In genomic region chr2:130241041-130241707, GRCh38 we compare ENCODE assay signal across 12 cellular contexts. TPM values are rescaled to one million over a fixed set of nuclear protein-coding genes. Genes with fewer than 3 reads are reported as not detected.
DNase-seq lines count a peak whose midpoint lies in the region; ATAC-seq, FAIRE-seq and TF ChIP-seq lines count a peak whose summit lies in the region.
"Had no signal": no experiment of that assay in that cellular context is flagged by ENCODE, and none has a peak within 500 bp of the region (broad histone marks: within the 10 kb centered on the region; RNA-seq: fewer than 3 reads in every experiment).

No MANE protein-coding gene starts in this region.

- H3K9me3 ChIP-seq in endothelial cell of umbilical vein (replicated peaks; ENCODE audit: control insufficient read depth, insufficient read depth, low read length), result no peaks in the 10 kb centered on the region

- no peaks in the 10 kb centered on the region for H3K9me3 Mint-ChIP-seq in natural killer cell treated with Interleukin-12 subunit alpha and Interleukin-12 subunit beta and Interleukin-15 and Interleukin-18, amount 100 ng/mL, for 72 hours

- H3K4me1 Mint-ChIP-seq in natural killer cell treated with Interleukin-12 subunit alpha and Interleukin-12 subunit beta and Interleukin-15 and Interleukin-18, amount 100 ng/mL, for 72 hours (ENCODE audit: low read depth in 2 of 2), result no peaks in the 10 kb centered on the region

- BruUV-seq in endothelial cell of umbilical vein (replicated peaks; lab: Mats Ljungman, UMichigan), result no TSS peak

- no peaks in the 10 kb centered on the region for H3K79me2 ChIP-seq in endothelial cell of umbilical vein (ENCODE audit: control insufficient read depth, insufficient read depth, low read length)

- no peaks in the 10 kb centered on the region for H3K36me3 ChIP-seq in endothelial cell of umbilical vein (ENCODE audit: control insufficient read depth in 2 of 2, extremely low read depth in 1 of 2, insufficient read depth in 2 of 2, low read length in 2 of 2)

- no peaks in the 10 kb centered on the region for H3K27me3 ChIP-seq in endothelial cell of umbilical vein (ENCODE audit: control insufficient read depth in 2 of 2, insufficient read depth in 2 of 2, low read length in 2 of 2)

- no peaks in the 10 kb centered on the region for H3K9me1 ChIP-seq in endothelial cell of umbilical vein (replicated peaks; ENCODE audit: control insufficient read depth, extremely low read depth, insufficient read depth, low read length)

- H3K4me3 ChIP-seq in endothelial cell of umbilical vein (replicated peaks in 1 of 3; ENCODE audit: insufficient read depth in 1 of 3, low read depth in 1 of 3, low read length in 3 of 3), result no peak overlapping the region

- intact Hi-C loops in endothelial cell of umbilical vein (cut with micrococcal nuclease), result loop anchor here (10.0 kb wide), 1 partner anchor 94 kb away; no protein-coding TSS in a partner anchor

- H2AFZ ChIP-seq in endothelial cell of umbilical vein (ENCODE audit: low read depth, low read length), result no peak overlapping the region

- TF ChIP-seq POLR2A in endothelial cell of umbilical vein (IDR thresholded peaks at IDR 0.05; ENCODE audit: low read depth, low read length), result no peak

- no peak overlapping the region for H3K27ac Mint-ChIP-seq in natural killer cell treated with Interleukin-12 subunit alpha and Interleukin-12 subunit beta and Interleukin-15 and Interleukin-18, amount 100 ng/mL, for 72 hours

- H3K9ac ChIP-seq in endothelial cell of umbilical vein (replicated peaks; ENCODE audit: extremely low read depth, insufficient read depth, low read length), result no peak overlapping the region

- no peak for ATAC-seq in natural killer cell treated with Interleukin-12 subunit alpha and Interleukin-12 subunit beta and Interleukin-15 and Interleukin-18, amount 100 ng/mL, for 72 hours
- ATAC-seq in HG02571 (IDR thresholded peaks at IDR 0.05; ENCODE audit: unreplicated experiment), result no peak

- no peak for TF ChIP-seq CTCF in endothelial cell of umbilical vein (IDR thresholded peaks at IDR 0.05; ENCODE audit: extremely low read depth in 1 of 2, insufficient read depth in 1 of 2, low read depth in 1 of 2, low read length in 2 of 2)

- H4K20me1 ChIP-seq in endothelial cell of umbilical vein (replicated peaks; ENCODE audit: control insufficient read depth, extremely low read depth, insufficient read depth, low read length), result no peaks in the 10 kb centered on the region

- CTCF ChIA-PET in endothelial cell of umbilical vein (lab: Charles Lee), result interaction anchor here (1.2 to 1.3 kb wide), 2 partner anchors 9 to 317 kb away, joined by 3 read pairs; no protein-coding TSS in a partner anchor

- DNase-seq in EH (ENCODE audit: low read depth), result peak; percentile 78
- DNase-seq in NCI-H460 (ENCODE audit: extremely low read depth, low read depth), result peak; percentile 92
- DNase-seq in endothelial cell of umbilical vein (ENCODE audit: low read depth, low spot score), result peak; percentile 61
- peak; percentile 23 for DNase-seq in myocyte (ENCODE audit: low read depth)
- no peak for DNase-seq in DMS79 treated with DMSO at 0.1 percent for 48 hours (lab: John Stamatoyannopoulos, UW)
- DNase-seq in NCI-H2029 (lab: John Stamatoyannopoulos, UW), result no peak
- DNase-seq in natural killer cell treated with Interleukin-12 subunit alpha and Interleukin-12 subunit beta and Interleukin-15 and Interleukin-18, amount 100 ng/mL, for 72 hours (ENCODE audit: low spot score), result no peak
- DNase-seq: NCI-H1436, nucleus accumbens, substantia nigra had no signal

- no peaks in the 10 kb centered on the region for H3K4me1 ChIP-seq in endothelial cell of umbilical vein (ENCODE audit: control insufficient read depth, extremely low read depth, insufficient read depth, low read length)

- no peak overlapping the region for H3K27ac ChIP-seq in endothelial cell of umbilical vein (ENCODE audit: insufficient read depth, low read depth, low read length)

- FAIRE-seq in endothelial cell of umbilical vein (lab: Jason Lieb, UNC), result peak; percentile 89
- FAIRE-seq: GM12892 had no signal

- peaks cover 7 to 20% of the 10 kb centered on the region in 2 donors for H3K27me3 Mint-ChIP-seq in natural killer cell treated with Interleukin-12 subunit alpha and Interleukin-12 subunit beta and Interleukin-15 and Interleukin-18, amount 100 ng/mL, for 72 hours

- POLR2A ChIA-PET in endothelial cell of umbilical vein (lab: Charles Lee), result no interaction called here

- H3K4me2 ChIP-seq in endothelial cell of umbilical vein (ENCODE audit: insufficient read depth, low read length), result no peak overlapping the region

- dilution Hi-C loops in endothelial cell of umbilical vein (cut with MboI; ENCODE audit: extremely low pct_ligation_motif_present, low sequenced_read_pairs), result no loop called here

- H3K4me3 Mint-ChIP-seq in natural killer cell treated with Interleukin-12 subunit alpha and Interleukin-12 subunit beta and Interleukin-15 and Interleukin-18, amount 100 ng/mL, for 72 hours, result no peak overlapping the region

- no peaks in the 10 kb centered on the region for H3K36me3 Mint-ChIP-seq in natural killer cell treated with Interleukin-12 subunit alpha and Interleukin-12 subunit beta and Interleukin-15 and Interleukin-18, amount 100 ng/mL, for 72 hours

TF ChIP-seq in endothelial cell of umbilical vein, 7 proteins besides CTCF, POLR2A, EP300 and RAD21:
- TF ChIP-seq MAX (IDR thresholded peaks at IDR 0.05; ENCODE audit: insufficient read depth, insufficient read length), result no peak
- peak; percentile 68 for TF ChIP-seq JUN (IDR thresholded peaks at IDR 0.05; ENCODE audit: borderline replicate concordance, insufficient read depth, insufficient read length, low read depth)
- TF ChIP-seq EZH2 (IDR thresholded peaks at IDR 0.05; ENCODE audit: borderline replicate concordance, low read depth, low read length, severe bottlenecking), result no peak
- TF ChIP-seq POLR2AphosphoS5 (IDR thresholded peaks at IDR 0.05; ENCODE audit: insufficient read depth, low read depth, low read length), result peak; percentile 54
- TF ChIP-seq GATA2 (IDR thresholded peaks at IDR 0.05; ENCODE audit: insufficient read depth, insufficient read length, low read depth, low read length), result no peak
- TF ChIP-seq FOS (IDR thresholded peaks at IDR 0.05; ENCODE audit: borderline replicate concordance, insufficient read depth, low read length), result peak; percentile 85
- TF ChIP-seq MYC (IDR thresholded peaks at IDR 0.05; ENCODE audit: low read depth, low read length), result no peak

RNA-seq across cellular contexts. Expression of gene TUBA3E, which starts 42.9 kb away (rescaled TPM):
- not detected in 2 replicates for total RNA-seq in NCI-H460 (2014; rRNA removed; shearing (Covaris generic))
- polyA plus RNA-seq in NCI-H460 (2014; cell fraction: nucleus; rRNA removed), result not detected in 2 replicates
- total RNA-seq in endothelial cell of umbilical vein, result not detected in 2 replicates
- polyA plus RNA-seq in endothelial cell of umbilical vein, result not detected in 2 replicates
- not detected in 2 replicates for polyA plus RNA-seq in endothelial cell of umbilical vein (2011; cell fraction: cytosol; rRNA removed)
- polyA plus RNA-seq in endothelial cell of umbilical vein (2011; cell fraction: nucleus; rRNA removed), result not detected in 2 replicates
- polyA plus RNA-seq in endothelial cell of umbilical vein (2012), result not detected in 2 replicates
- not detected in 2 replicates for polyA minus RNA-seq in endothelial cell of umbilical vein
- polyA minus RNA-seq in endothelial cell of umbilical vein (2011; cell fraction: cytosol; rRNA and poly(A)+ RNA removed), result not detected
- not detected in 2 replicates for polyA minus RNA-seq in endothelial cell of umbilical vein (2011; cell fraction: nucleus; rRNA and poly(A)+ RNA removed)
- total RNA-seq in myocyte, result not detected in 2 replicates
- polyA plus RNA-seq in myocyte (2012), result not detected
- not detected for total RNA-seq in natural killer cell treated with Interleukin-12 subunit alpha and Interleukin-12 subunit beta and Interleukin-15 and Interleukin-18, amount 100 ng/mL, for 72 hours

RNA-seq across cellular contexts. Expression of gene MZT2B, which starts 59.1 kb away (rescaled TPM):
- total RNA-seq in NCI-H460 (2014; rRNA removed; shearing (Covaris generic)), result 169 and 202 TPM in 2 replicates
- 298 and 304 TPM in 2 replicates for polyA plus RNA-seq in NCI-H460 (2014; cell fraction: nucleus; rRNA removed)
- total RNA-seq in endothelial cell of umbilical vein (337 and 364 TPM in 2 replicates), myocyte (55.7 and 65.8 TPM in 2 replicates)
- polyA plus RNA-seq in endothelial cell of umbilical vein, result 182 and 288 TPM in 2 replicates
- 81.0 and 169 TPM in 2 replicates for polyA plus RNA-seq in endothelial cell of umbilical vein (2011; cell fraction: cytosol; rRNA removed)
- 37.5 and 38.3 TPM in 2 replicates for polyA plus RNA-seq in endothelial cell of umbilical vein (2011; cell fraction: nucleus; rRNA removed)
- polyA plus RNA-seq in endothelial cell of umbilical vein (2012), result 152 and 267 TPM in 2 replicates
- 19.2 and 19.9 TPM in 2 replicates for polyA minus RNA-seq in endothelial cell of umbilical vein
- polyA minus RNA-seq in endothelial cell of umbilical vein (2011; cell fraction: cytosol; rRNA and poly(A)+ RNA removed), result 69.4 TPM
- polyA minus RNA-seq in endothelial cell of umbilical vein (2011; cell fraction: nucleus; rRNA and poly(A)+ RNA removed), result 7.8 and 16.3 TPM in 2 replicates
- 153 TPM for polyA plus RNA-seq in myocyte (2012)
- 100 to 1,000 TPM; 179 to 231 TPM for total RNA-seq in natural killer cell treated with Interleukin-12 subunit alpha and Interleukin-12 subunit beta and Interleukin-15 and Interleukin-18, amount 100 ng/mL, for 72 hours

RNA-seq across cellular contexts. Expression of gene SMPD4, which starts 59.8 kb away (rescaled TPM):
- 35.2 and 36.6 TPM in 2 replicates for total RNA-seq in NCI-H460 (2014; rRNA removed; shearing (Covaris generic))
- 114 and 145 TPM in 2 replicates for polyA plus RNA-seq in NCI-H460 (2014; cell fraction: nucleus; rRNA removed)
- total RNA-seq in endothelial cell of umbilical vein (88.1 and 91.4 TPM in 2 replicates), myocyte (17.1 and 19.0 TPM in 2 replicates)
- polyA plus RNA-seq in endothelial cell of umbilical vein, result 85.3 and 102 TPM in 2 replicates
- polyA plus RNA-seq in endothelial cell of umbilical vein (2011; cell fraction: cytosol; rRNA removed), result 47.9 and 54.5 TPM in 2 replicates
- polyA plus RNA-seq in endothelial cell of umbilical vein (2011; cell fraction: nucleus; rRNA removed), result 236 and 250 TPM in 2 replicates
- 53.4 and 53.7 TPM in 2 replicates for polyA plus RNA-seq in endothelial cell of umbilical vein (2012)
- 60.5 and 66.5 TPM in 2 replicates for polyA minus RNA-seq in endothelial cell of umbilical vein
- 29.4 TPM for polyA minus RNA-seq in endothelial cell of umbilical vein (2011; cell fraction: cytosol; rRNA and poly(A)+ RNA removed)
- 74.9 and 116 TPM in 2 replicates for polyA minus RNA-seq in endothelial cell of umbilical vein (2011; cell fraction: nucleus; rRNA and poly(A)+ RNA removed)
- 35.5 TPM for polyA plus RNA-seq in myocyte (2012)
- 100 to 1,000 TPM in 1 of 2 donors, 10 to 100 TPM in 1; 84.8 to 122 TPM for total RNA-seq in natural killer cell treated with Interleukin-12 subunit alpha and Interleukin-12 subunit beta and Interleukin-15 and Interleukin-18, amount 100 ng/mL, for 72 hours

Comparison
In these comparisons a context has a peak if more than half of its experiments do, and no peak if none do; other contexts are left out.
1. DNase-seq: peak in EH (single experiment), NCI-H460 (single experiment), endothelial cell of umbilical vein (single experiment) and myocyte (single experiment); none in DMS79 treated with DMSO at 0.1 percent for 48 hours (single experiment), NCI-H2029 (single experiment) and natural killer cell treated with Interleukin-12 subunit alpha and Interleukin-12 subunit beta and Interleukin-15 and Interleukin-18, amount 100 ng/mL, for 72 hours (single experiment).